In genomic region chr3:4773583-4773982, GRCh38 we compare ENCODE assay signal across 29 cellular contexts.
DNase-seq lines count a peak whose midpoint lies in the region; ATAC-seq and TF ChIP-seq lines count a peak whose summit lies in the region.
"Had no signal": no experiment of that assay in that cellular context is flagged by ENCODE, and none has a peak within 500 bp of the region (broad histone marks: within the 10 kb centered on the region; RNA-seq: fewer than 3 reads in every experiment).

No MANE protein-coding gene starts in this region.

- DNase-seq in left ventricle myocardium inferior (no peak), right cardiac atrium (no peak), uterus (no peak), NCI-H524 treated with DMSO at 0.1 percent for 48 hours (lab: John Stamatoyannopoulos, UW) (no peak), MV-4-11 (lab: John Stamatoyannopoulos, UW) (no peak)
- DNase-seq in activated CD8-positive, alpha-beta T cell treated with anti-CD3 and anti-CD28 coated beads, Interleukin-2, amount 10 ng/mL, durations not matched to agents 7 days and 5 days = no peak
- DNase-seq: activated CD4-positive, CD25-positive, alpha-beta regulatory T cell treated with anti-CD3 and anti-CD28 coated beads, Interleukin-2, amount 50 U/mL, for 72 hours; activated CD8-positive, alpha-beta memory T cell treated with anti-CD3 and anti-CD28 coated beads for 24 hours; activated gamma-delta T cell treated with Interleukin-2 at 50 U/mL for 16 hours; activated naive CD8-positive, alpha-beta T cell treated with anti-CD3 and anti-CD28 coated beads, Interleukin-2, amount 50 U/mL, for 24 hours; activated T-cell treated with anti-CD3 and anti-CD28 coated beads, Interleukin-2, amount 50 U/mL, for 1 hour; central memory CD4-positive, alpha-beta T cell; dermis blood vessel endothelial cell; DMS153; foreskin melanocyte; heart left ventricle; IMR-90; islet precursor cell; left lung; NCI-H146; NCI-H2107; NCI-H774; sigmoid colon; SJCRH30; stimulated activated CD4-positive, alpha-beta T cell treated with anti-CD3 and anti-CD28 coated beads, Interleukin-4, amount 100 ng/mL, for 24 hours had no signal

- H3K4me1 Mint-ChIP-seq in activated CD8-positive, alpha-beta T cell treated with anti-CD3 and anti-CD28 coated beads, Interleukin-2, amount 10 ng/mL, durations not matched to agents 7 days and 5 days (ENCODE audit: low read depth) = peaks cover 72% of the 10 kb centered on the region

- TF ChIP-seq CTCF in left ventricle myocardium inferior (IDR thresholded peaks at IDR 0.05; ENCODE audit: borderline replicate concordance) (no peak), uterus (IDR thresholded peaks at IDR 0.05) (no peak)

- no peak for TF ChIP-seq POLR2A in uterus (IDR thresholded peaks at IDR 0.05)

- intact Hi-C loops in left ventricle myocardium inferior (cut with micrococcal nuclease) (no loop called here), right cardiac atrium (cut with DNase I) (no loop called here), uterus (cut with DNase I; ENCODE audit: low total_unique reads) (no loop called here)

- CTCF ChIA-PET in activated CD8-positive, alpha-beta T cell treated with anti-CD3 and anti-CD28 coated beads, Interleukin-2, amount 10 ng/mL, durations not matched to agents 7 days and 5 days (lab: Charles Lee) = interaction anchor here (0.6 kb wide), 1 partner anchor 108 kb away, joined by 3 read pairs; no protein-coding TSS in a partner anchor

- H3K36me3 ChIP-seq in left ventricle myocardium inferior (peaks cover 6% of the 10 kb centered on the region), mucosa of rectum (ENCODE audit: control insufficient read depth in 2 of 2, insufficient read depth in 2 of 2, low read length in 2 of 2) (no peaks in the 10 kb centered on the region), uterus (no peaks in the 10 kb centered on the region)
- H3K36me3 ChIP-seq: neutrophil, SJCRH30, suprapubic skin had no signal

- H3K4me1 ChIP-seq in left ventricle myocardium inferior = peaks cover 37% of the 10 kb centered on the region
- peaks cover 20% of the 10 kb centered on the region for H3K4me1 ChIP-seq in right cardiac atrium (ENCODE audit: control insufficient read depth, insufficient read depth, low read length)
- peaks cover 31 to 54% of the 10 kb centered on the region in 2 donors for H3K4me1 ChIP-seq in mucosa of rectum (ENCODE audit: control insufficient read depth in 2 of 2, insufficient read depth in 2 of 2, low read length in 2 of 2)
- peaks cover 5 to 19% of the 10 kb centered on the region in 2 donors for H3K4me1 ChIP-seq in uterus
- H3K4me1 ChIP-seq: SJCRH30 had no signal

- H3K9me3 ChIP-seq in left ventricle myocardium inferior (replicated peaks) = no peaks in the 10 kb centered on the region
- H3K9me3 ChIP-seq in right cardiac atrium (ENCODE audit: control insufficient read depth, low read length) = no peaks in the 10 kb centered on the region
- no peaks in the 10 kb centered on the region for H3K9me3 ChIP-seq in mucosa of rectum (ENCODE audit: control insufficient read depth in 2 of 2, low read length in 2 of 2)
- H3K9me3 ChIP-seq in uterus = no peaks in the 10 kb centered on the region
- H3K9me3 ChIP-seq: heart left ventricle, left lung, neutrophil, sigmoid colon, SJCRH30, suprapubic skin had no signal

- no peaks in the 10 kb centered on the region for H3K27me3 ChIP-seq in left ventricle myocardium inferior (ENCODE audit: low read depth)
- H3K27me3 ChIP-seq in right cardiac atrium (ENCODE audit: control insufficient read depth, insufficient read depth) = no peaks in the 10 kb centered on the region
- H3K27me3 ChIP-seq in mucosa of rectum (ENCODE audit: control insufficient read depth in 2 of 2, insufficient read depth in 2 of 2, low read length in 2 of 2) = no peaks in the 10 kb centered on the region
- H3K27me3 ChIP-seq in uterus = no peaks in the 10 kb centered on the region
- H3K27me3 ChIP-seq: heart left ventricle, left lung, neutrophil, sigmoid colon, SJCRH30, suprapubic skin had no signal

- H3K36me3 Mint-ChIP-seq in activated CD8-positive, alpha-beta T cell treated with anti-CD3 and anti-CD28 coated beads, Interleukin-2, amount 10 ng/mL, durations not matched to agents 7 days and 5 days (ENCODE audit: low read depth) = peaks cover 76% of the 10 kb centered on the region

- no peaks in the 10 kb centered on the region for H3K9me3 Mint-ChIP-seq in activated CD8-positive, alpha-beta T cell treated with anti-CD3 and anti-CD28 coated beads, Interleukin-2, amount 10 ng/mL, durations not matched to agents 7 days and 5 days (ENCODE audit: insufficient read depth)
- H3K9me3 Mint-ChIP-seq: activated naive CD8-positive, alpha-beta T cell treated with anti-CD3 and anti-CD28 coated beads, Interleukin-2, amount 50 U/mL, for 24 hours had no signal

- peak overlapping the region; percentile 85 for H3K27ac ChIP-seq in left ventricle myocardium inferior (replicated peaks)
- H3K27ac ChIP-seq in right cardiac atrium (ENCODE audit: low read length) = no peak overlapping the region
- H3K27ac ChIP-seq in mucosa of rectum (ENCODE audit: low read depth in 2 of 2, low read length in 2 of 2) = peak overlapping the region; percentile 85 to 90
- H3K27ac ChIP-seq in uterus = peak overlapping the region; percentile 81 to 91
- H3K27ac ChIP-seq: neutrophil, SJCRH30, suprapubic skin had no signal

- H3K27me3 Mint-ChIP-seq in activated CD8-positive, alpha-beta T cell treated with anti-CD3 and anti-CD28 coated beads, Interleukin-2, amount 10 ng/mL, durations not matched to agents 7 days and 5 days (ENCODE audit: low read depth) = no peaks in the 10 kb centered on the region
- H3K27me3 Mint-ChIP-seq: activated naive CD8-positive, alpha-beta T cell treated with anti-CD3 and anti-CD28 coated beads, Interleukin-2, amount 50 U/mL, for 24 hours had no signal

- peak overlapping the region; percentile 19 to 53 for H3K9ac ChIP-seq in mucosa of rectum (ENCODE audit: low read depth in 1 of 2, low read length in 2 of 2)

- ATAC-seq in right cardiac atrium = no peak
- ATAC-seq in activated CD8-positive, alpha-beta T cell treated with anti-CD3 and anti-CD28 coated beads, Interleukin-2, amount 10 ng/mL, durations not matched to agents 7 days and 5 days = no peak
- ATAC-seq: activated naive CD8-positive, alpha-beta T cell treated with anti-CD3 and anti-CD28 coated beads, Interleukin-2, amount 50 U/mL, for 24 hours; esophagus mucosa had no signal

- H3K4me3 ChIP-seq in left ventricle myocardium inferior = no peak overlapping the region
- no peak overlapping the region for H3K4me3 ChIP-seq in right cardiac atrium (ENCODE audit: low read length)
- peak overlapping the region in 1 of 2 donors; percentile 22 for H3K4me3 ChIP-seq in mucosa of rectum (ENCODE audit: low read length in 2 of 2)
- H3K4me3 ChIP-seq in uterus = no peak overlapping the region
- H3K4me3 ChIP-seq: heart left ventricle, left lung, sigmoid colon, SJCRH30, suprapubic skin had no signal

- POLR2A ChIA-PET in activated CD8-positive, alpha-beta T cell treated with anti-CD3 and anti-CD28 coated beads, Interleukin-2, amount 10 ng/mL, durations not matched to agents 7 days and 5 days (lab: Charles Lee) = interaction anchor here (0.6 kb wide), 1 partner anchor 64 kb away, joined by 3 read pairs; no protein-coding TSS in a partner anchor

- no peak overlapping the region for H3K4me3 Mint-ChIP-seq in activated CD8-positive, alpha-beta T cell treated with anti-CD3 and anti-CD28 coated beads, Interleukin-2, amount 10 ng/mL, durations not matched to agents 7 days and 5 days
- H3K4me3 Mint-ChIP-seq: activated naive CD8-positive, alpha-beta T cell treated with anti-CD3 and anti-CD28 coated beads, Interleukin-2, amount 50 U/mL, for 24 hours had no signal

- peak overlapping the region; percentile 71 for H3K27ac Mint-ChIP-seq in activated CD8-positive, alpha-beta T cell treated with anti-CD3 and anti-CD28 coated beads, Interleukin-2, amount 10 ng/mL, durations not matched to agents 7 days and 5 days

- 88% methylated on average over 2 of the region's 2 CpGs for WGBS in right cardiac atrium
